Comparison of ENCODE assay signal across 24 cellular contexts in the genomic region with DNA sequence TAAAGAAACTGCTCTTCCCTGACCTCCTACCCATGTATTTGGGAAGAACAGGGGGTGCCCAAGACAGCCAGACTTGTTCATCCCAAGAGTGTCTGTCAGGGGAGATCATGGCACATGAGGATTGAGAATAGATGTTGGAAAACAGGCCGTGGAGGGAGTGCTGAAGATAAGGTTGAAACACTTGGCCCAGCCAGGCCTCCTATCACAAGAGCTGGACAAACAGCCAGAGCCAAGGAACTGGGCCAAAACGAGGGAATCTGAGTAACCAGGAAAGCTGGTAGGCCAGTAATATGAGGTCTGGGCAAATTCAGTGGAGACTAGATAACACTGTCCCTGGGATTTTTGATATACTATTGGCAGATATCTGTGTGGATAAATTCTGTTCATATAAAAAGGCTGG.
A peak's percentile ranks its signal among the peaks of the same experiment; 100 is the strongest.
DNase-seq lines count a peak whose midpoint lies in the region; ATAC-seq and TF ChIP-seq lines count a peak whose summit lies in the region.
"Had no signal": no experiment of that assay in that cellular context is flagged by ENCODE, and none has a peak within 500 bp of the region (broad histone marks: within the 10 kb centered on the region; RNA-seq: fewer than 3 reads in every experiment).

No MANE protein-coding gene starts in this region.

- H3K9me3 ChIP-seq in muscle layer of duodenum (ENCODE audit: control insufficient read depth in 1 of 2, low read length in 2 of 2) (no peaks in the 10 kb centered on the region), suprapubic skin (no peaks in the 10 kb centered on the region), WERI-Rb-1 (ENCODE audit: severe bottlenecking) (no peaks in the 10 kb centered on the region)
- H3K9me3 ChIP-seq: pancreas had no signal

- H3K4me3 ChIP-seq in GM23338 (no peak overlapping the region), fibroblast of the aortic adventitia (ENCODE audit: low read depth, low read length) (no peak overlapping the region), muscle layer of duodenum (ENCODE audit: low read depth in 1 of 2, low read length in 2 of 2) (no peak overlapping the region), suprapubic skin (no peak overlapping the region), WERI-Rb-1 (ENCODE audit: low read depth, low read length) (no peak overlapping the region)
- H3K4me3 ChIP-seq: hepatocyte, lung, pancreas had no signal

- no peak overlapping the region for H3K4me3 Mint-ChIP-seq in GM23338
- H3K4me3 Mint-ChIP-seq: activated B cell treated with CpG ODN at 0.5 μM for 24 hours; activated CD8-positive, alpha-beta T cell treated with anti-CD3 and anti-CD28 coated beads for 36 hours; naive B cell had no signal

- H3K9me3 Mint-ChIP-seq in GM23338: no peaks in the 10 kb centered on the region
- H3K9me3 Mint-ChIP-seq: activated B cell treated with CpG ODN at 0.5 μM for 24 hours; activated CD8-positive, alpha-beta T cell treated with anti-CD3 and anti-CD28 coated beads for 36 hours had no signal

- H3K4me1 Mint-ChIP-seq in GM23338: no peaks in the 10 kb centered on the region; the same call in 2 of the 3 replicates
- H3K4me1 Mint-ChIP-seq: activated B cell treated with CpG ODN at 0.5 μM for 24 hours, naive B cell had no signal

- H4K20me1 ChIP-seq in GM23338 (replicated peaks; ENCODE audit: insufficient read depth): no peaks in the 10 kb centered on the region

- no peaks in the 10 kb centered on the region for H3K27me3 ChIP-seq in GM23338 (ENCODE audit: insufficient read depth)
- H3K27me3 ChIP-seq in muscle layer of duodenum (ENCODE audit: low read depth, low read length): no peaks in the 10 kb centered on the region
- no peaks in the 10 kb centered on the region for H3K27me3 ChIP-seq in suprapubic skin
- H3K27me3 ChIP-seq in WERI-Rb-1 (ENCODE audit: insufficient read depth, low read depth, severe bottlenecking): no peaks in the 10 kb centered on the region
- H3K27me3 ChIP-seq: hepatocyte, pancreas had no signal

- H3F3A ChIP-seq in GM23338 (replicated peaks; ENCODE audit: low read depth): no peaks in the 10 kb centered on the region

- TF ChIP-seq POLR2A in suprapubic skin (IDR thresholded peaks at IDR 0.05): no peak

- H3K9me2 ChIP-seq in GM23338 (ENCODE audit: insufficient read depth): no peaks in the 10 kb centered on the region

- H3K36me3 ChIP-seq in GM23338 (ENCODE audit: insufficient read depth) (no peaks in the 10 kb centered on the region), muscle layer of duodenum (ENCODE audit: control insufficient read depth in 1 of 2, insufficient read depth in 2 of 2, low read length in 2 of 2) (no peaks in the 10 kb centered on the region), suprapubic skin (no peaks in the 10 kb centered on the region), WERI-Rb-1 (no peaks in the 10 kb centered on the region)
- H3K36me3 ChIP-seq: pancreas had no signal

- TF ChIP-seq CTCF in GM23338 (conservative IDR thresholded peaks at IDR 0.05; ENCODE audit: low read depth in 2 of 2) (no peak), fibroblast of the aortic adventitia (IDR thresholded peaks at IDR 0.05; ENCODE audit: insufficient read depth, low read length) (no peak), suprapubic skin (IDR thresholded peaks at IDR 0.05) (no peak), WERI-Rb-1 (IDR thresholded peaks at IDR 0.05; ENCODE audit: low read depth, low read length) (no peak)

- WGBS in suprapubic skin: 63% methylated on average over 2 of the region's 2 CpGs

- H3K36me3 Mint-ChIP-seq in GM23338 (ENCODE audit: low read depth): no peaks in the 10 kb centered on the region
- H3K36me3 Mint-ChIP-seq: naive B cell had no signal

- no peaks in the 10 kb centered on the region for H3K79me2 ChIP-seq in GM23338 (replicated peaks; ENCODE audit: insufficient read depth)
- H3K79me2 ChIP-seq: hepatocyte had no signal

- DNase-seq in GM23338 (ENCODE audit: low spot score) (no peak), fibroblast of the aortic adventitia (ENCODE audit: low read depth) (peak; percentile 79), suprapubic skin (ENCODE audit: low spot score in 2 of 2) (no peak), cortex of kidney (lab: John Stamatoyannopoulos, UW) (no peak), WERI-Rb-1 (no peak)
- no peak for DNase-seq in central memory CD4-positive, alpha-beta T cell
- DNase-seq: ACHN; activated B cell treated with CpG ODN at 0.5 μM for 24 hours; activated CD8-positive, alpha-beta T cell treated with anti-CD3 and anti-CD28 coated beads for 36 hours; activated naive CD4-positive, alpha-beta T cell treated with Interleukin-2 at 50 U/mL for 16 hours; activated T-cell treated with anti-CD3 and anti-CD28 coated beads, Interleukin-2, amount 50 U/mL, for 1 hour; C1 segment of cervical spinal cord; effector CD8-positive, alpha-beta T cell; naive B cell; NCI-H1105; NCI-H2081 treated with DMSO at 0.1 percent for 48 hours; NK-92 treated with Interleukin-12 subunit alpha and Interleukin-12 subunit beta, amount 100 ng/mL, for 24 hours; pancreas; stimulated activated naive CD4-positive, alpha-beta T cell treated with Interleukin-2 at 50 U/mL for 16 hours had no signal

- H3K27ac ChIP-seq in GM23338 (ENCODE audit: low read depth) (no peak overlapping the region), muscle layer of duodenum (ENCODE audit: low read length) (peak overlapping the region; percentile 18), suprapubic skin (peak overlapping the region; percentile 80), WERI-Rb-1 (no peak overlapping the region)
- H3K27ac ChIP-seq: hepatocyte, pancreas had no signal

- ATAC-seq in GM23338: no peak
- ATAC-seq in HG02571 (IDR thresholded peaks at IDR 0.05; ENCODE audit: unreplicated experiment): no peak
- ATAC-seq: activated CD8-positive, alpha-beta T cell treated with anti-CD3 and anti-CD28 coated beads for 36 hours; Panc1 had no signal

- no peak overlapping the region for H3K27ac Mint-ChIP-seq in GM23338
- H3K27ac Mint-ChIP-seq: activated B cell treated with CpG ODN at 0.5 μM for 24 hours; activated CD8-positive, alpha-beta T cell treated with anti-CD3 and anti-CD28 coated beads for 36 hours; naive B cell had no signal

- no peaks in the 10 kb centered on the region for H3K27me3 Mint-ChIP-seq in GM23338 (ENCODE audit: insufficient read depth, low read depth, poor library complexity)

- no peak for TF ChIP-seq EP300 in suprapubic skin (IDR thresholded peaks at IDR 0.05)

- H2AFZ ChIP-seq in GM23338: peak overlapping the region; percentile 33; the same call in 1 of the 2 replicates
- H2AFZ ChIP-seq: hepatocyte had no signal

- H3K4me1 ChIP-seq in GM23338 (ENCODE audit: insufficient read depth) (no peaks in the 10 kb centered on the region), muscle layer of duodenum (ENCODE audit: control insufficient read depth in 1 of 2, insufficient read depth in 2 of 2, low read length in 2 of 2) (peaks cover 3 to 21% of the 10 kb centered on the region in 2 donors), suprapubic skin (peaks cover 30% of the 10 kb centered on the region)

- no peak overlapping the region for H3K4me2 ChIP-seq in GM23338
- H3K4me2 ChIP-seq: hepatocyte had no signal

TF ChIP-seq in GM23338, 12 proteins besides CTCF, POLR2A, EP300 and RAD21 (continues in another document):
- TF ChIP-seq, protein P1, sequence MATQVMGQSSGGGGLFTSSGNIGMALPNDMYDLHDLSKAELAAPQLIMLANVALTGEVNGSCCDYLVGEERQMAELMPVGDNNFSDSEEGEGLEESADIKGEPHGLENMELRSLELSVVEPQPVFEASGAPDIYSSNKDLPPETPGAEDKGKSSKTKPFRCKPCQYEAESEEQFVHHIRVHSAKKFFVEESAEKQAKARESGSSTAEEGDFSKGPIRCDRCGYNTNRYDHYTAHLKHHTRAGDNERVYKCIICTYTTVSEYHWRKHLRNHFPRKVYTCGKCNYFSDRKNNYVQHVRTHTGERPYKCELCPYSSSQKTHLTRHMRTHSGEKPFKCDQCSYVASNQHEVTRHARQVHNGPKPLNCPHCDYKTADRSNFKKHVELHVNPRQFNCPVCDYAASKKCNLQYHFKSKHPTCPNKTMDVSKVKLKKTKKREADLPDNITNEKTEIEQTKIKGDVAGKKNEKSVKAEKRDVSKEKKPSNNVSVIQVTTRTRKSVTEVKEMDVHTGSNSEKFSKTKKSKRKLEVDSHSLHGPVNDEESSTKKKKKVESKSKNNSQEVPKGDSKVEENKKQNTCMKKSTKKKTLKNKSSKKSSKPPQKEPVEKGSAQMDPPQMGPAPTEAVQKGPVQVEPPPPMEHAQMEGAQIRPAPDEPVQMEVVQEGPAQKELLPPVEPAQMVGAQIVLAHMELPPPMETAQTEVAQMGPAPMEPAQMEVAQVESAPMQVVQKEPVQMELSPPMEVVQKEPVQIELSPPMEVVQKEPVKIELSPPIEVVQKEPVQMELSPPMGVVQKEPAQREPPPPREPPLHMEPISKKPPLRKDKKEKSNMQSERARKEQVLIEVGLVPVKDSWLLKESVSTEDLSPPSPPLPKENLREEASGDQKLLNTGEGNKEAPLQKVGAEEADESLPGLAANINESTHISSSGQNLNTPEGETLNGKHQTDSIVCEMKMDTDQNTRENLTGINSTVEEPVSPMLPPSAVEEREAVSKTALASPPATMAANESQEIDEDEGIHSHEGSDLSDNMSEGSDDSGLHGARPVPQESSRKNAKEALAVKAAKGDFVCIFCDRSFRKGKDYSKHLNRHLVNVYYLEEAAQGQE (IDR thresholded peaks at IDR 0.05; ENCODE audit: unreplicated experiment): no peak
- TF ChIP-seq NANOG (IDR thresholded peaks at IDR 0.05; ENCODE audit: borderline replicate concordance) (no peak), POLR2AphosphoS5 (IDR thresholded peaks at IDR 0.05; ENCODE audit: low read depth) (no peak), EZH2phosphoT487 (IDR thresholded peaks at IDR 0.05; ENCODE audit: unreplicated experiment) (no peak), CREB1 (CRISPR knock-in tag; IDR thresholded peaks at IDR 0.05; ENCODE audit: low read depth) (no peak), STAT1 (IDR thresholded peaks at IDR 0.05; ENCODE audit: unreplicated experiment) (no peak), ZNF331 (CRISPR knock-in tag; IDR thresholded peaks at IDR 0.05; ENCODE audit: low read depth) (no peak), EZH2 (IDR thresholded peaks at IDR 0.05; ENCODE audit: low read depth, unreplicated experiment) (no peak), ZNF114 (CRISPR knock-in tag; IDR thresholded peaks at IDR 0.05) (no peak)
- TF ChIP-seq, protein P2, sequence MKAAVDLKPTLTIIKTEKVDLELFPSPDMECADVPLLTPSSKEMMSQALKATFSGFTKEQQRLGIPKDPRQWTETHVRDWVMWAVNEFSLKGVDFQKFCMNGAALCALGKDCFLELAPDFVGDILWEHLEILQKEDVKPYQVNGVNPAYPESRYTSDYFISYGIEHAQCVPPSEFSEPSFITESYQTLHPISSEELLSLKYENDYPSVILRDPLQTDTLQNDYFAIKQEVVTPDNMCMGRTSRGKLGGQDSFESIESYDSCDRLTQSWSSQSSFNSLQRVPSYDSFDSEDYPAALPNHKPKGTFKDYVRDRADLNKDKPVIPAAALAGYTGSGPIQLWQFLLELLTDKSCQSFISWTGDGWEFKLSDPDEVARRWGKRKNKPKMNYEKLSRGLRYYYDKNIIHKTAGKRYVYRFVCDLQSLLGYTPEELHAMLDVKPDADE (IDR thresholded peaks at IDR 0.05): no peak

Comparison
In these comparisons a context has a peak if more than half of its experiments do, and no peak if none do; other contexts are left out.
1. H3K27ac ChIP-seq: peak in muscle layer of duodenum (single experiment) and suprapubic skin (single experiment); none in GM23338 (single experiment) and WERI-Rb-1 (single experiment).